13 cellular contexts compared by ENCODE assay signal in the genomic region with DNA sequence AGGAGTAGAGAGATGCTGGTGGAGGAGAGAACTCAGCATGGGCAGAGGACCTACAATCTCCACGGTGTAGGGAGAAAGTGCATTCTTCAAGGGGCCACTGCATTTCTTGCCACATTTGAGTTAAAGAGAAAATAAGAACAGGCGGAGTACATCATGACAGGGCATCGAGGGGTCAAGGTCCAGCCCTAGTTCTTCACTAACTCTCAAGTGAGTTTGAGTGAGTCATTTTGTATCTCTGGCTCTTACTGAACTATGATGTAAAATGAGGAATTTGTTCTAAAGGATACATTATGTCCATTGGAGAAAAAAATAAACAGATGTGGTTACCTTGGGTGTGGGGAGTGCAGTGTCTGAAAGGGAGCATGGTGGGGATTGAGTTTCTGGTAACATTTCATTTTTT.
"Had no signal": no experiment of that assay in that cellular context is flagged by ENCODE, and none has a peak within 500 bp of the region (broad histone marks: within the 10 kb centered on the region; RNA-seq: fewer than 3 reads in every experiment).

No MANE protein-coding gene starts in this region.

- H3K4me3 ChIP-seq: cardiac muscle cell, colonic mucosa, esophagus squamous epithelium, right lobe of liver, vagina had no signal

- H3K27me3 ChIP-seq: cardiac muscle cell, colonic mucosa, esophagus squamous epithelium, right lobe of liver, vagina had no signal

- ATAC-seq: activated naive CD4-positive, alpha-beta T cell treated with anti-CD3 and anti-CD28 coated beads, Interleukin-2, amount 50 U/mL, for 72 hours; natural killer cell treated with Interleukin-12 subunit alpha and Interleukin-12 subunit beta and Interleukin-15 and Interleukin-18, amount 100 ng/mL, for 72 hours; right lobe of liver; stimulated activated naive CD8-positive, alpha-beta T cell treated with anti-CD3 and anti-CD28 coated beads, Interleukin-15, amount 100 ng/mL, for 72 hours had no signal

- H3K9me3 ChIP-seq: colonic mucosa, esophagus squamous epithelium, right lobe of liver, vagina had no signal

- H3K27ac ChIP-seq: cardiac muscle cell, colonic mucosa, esophagus squamous epithelium, right lobe of liver, vagina had no signal

- H3K4me1 ChIP-seq: colonic mucosa, esophagus squamous epithelium, right lobe of liver, vagina had no signal

- DNase-seq: activated effector memory CD4-positive, alpha-beta T cell treated with anti-CD3 and anti-CD28 coated beads, Interleukin-2, amount 50 U/mL, for 16 hours; aorta; colonic mucosa; esophagus squamous epithelium; hippocampal formation; nucleus accumbens; right lobe of liver; stimulated activated CD4-positive, alpha-beta T cell treated with anti-CD3 and anti-CD28 coated beads, Interleukin-4, amount 100 ng/mL, for 24 hours; stimulated activated naive CD8-positive, alpha-beta T cell treated with anti-CD3 and anti-CD28 coated beads, Interleukin-15, amount 100 ng/mL, for 72 hours had no signal

- H3K36me3 ChIP-seq: cardiac muscle cell, colonic mucosa, esophagus squamous epithelium, right lobe of liver, vagina had no signal
